9 cellular contexts compared by ENCODE assay signal in the genomic region with DNA sequence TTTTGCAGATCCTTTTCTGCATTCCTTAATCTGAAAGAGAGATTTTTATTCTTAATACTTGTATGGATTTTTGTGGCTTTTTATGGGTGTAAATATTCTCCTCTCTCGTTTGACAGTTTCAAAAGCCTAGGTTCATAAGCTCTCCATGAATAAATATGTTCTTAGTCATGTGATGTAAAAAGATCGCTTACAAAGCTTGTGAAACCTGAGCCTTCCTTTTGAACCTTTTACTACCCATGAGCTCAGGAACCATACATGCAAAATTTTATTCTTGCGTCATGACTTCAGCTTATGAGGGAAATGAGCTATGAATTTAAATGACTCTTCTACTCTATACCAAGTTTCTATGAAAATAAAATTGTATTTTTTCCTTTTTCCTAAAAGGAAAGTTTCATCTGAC.
DNase-seq lines count a peak whose midpoint lies in the region; ATAC-seq and TF ChIP-seq lines count a peak whose summit lies in the region.
"Had no signal": no experiment of that assay in that cellular context is flagged by ENCODE, and none has a peak within 500 bp of the region (broad histone marks: within the 10 kb centered on the region; RNA-seq: fewer than 3 reads in every experiment).

No MANE protein-coding gene starts in this region.

- no peaks in the 10 kb centered on the region for H3K9me2 ChIP-seq in GM23338 (ENCODE audit: insufficient read depth)

- no peaks in the 10 kb centered on the region for H3K9me3 ChIP-seq in testis
- H3K9me3 ChIP-seq: Caco-2 had no signal

- H4K20me1 ChIP-seq in GM23338 (replicated peaks; ENCODE audit: insufficient read depth): no peaks in the 10 kb centered on the region

- H3K36me3 ChIP-seq in GM23338 (ENCODE audit: insufficient read depth) (no peaks in the 10 kb centered on the region), testis (ENCODE audit: low read depth, missing control alignments) (no peaks in the 10 kb centered on the region)

- ATAC-seq in GM23338: no peak
- no peak for ATAC-seq in HG03565 (IDR thresholded peaks at IDR 0.05; ENCODE audit: unreplicated experiment)
- no peak for ATAC-seq in GM18907 (IDR thresholded peaks at IDR 0.05; ENCODE audit: unreplicated experiment)

- DNase-seq in GM23338 (ENCODE audit: low spot score) (no peak), NB4 (ENCODE audit: low read depth) (peak; percentile 42), NOMO-1 (lab: John Stamatoyannopoulos, UW; ENCODE audit: unreplicated experiment in 2 of 2) (peak; percentile 43 to 73), fibroblast of pulmonary artery (ENCODE audit: low read depth) (peak; percentile 49), HK-2 (ENCODE audit: unreplicated experiment) (no peak), testis (no peak)
- DNase-seq: Caco-2 had no signal

- peak overlapping the region; percentile 56 for H3K4me2 ChIP-seq in GM23338

- peaks cover 3% of the 10 kb centered on the region for H3K27me3 Mint-ChIP-seq in GM23338 (ENCODE audit: insufficient read depth, low read depth, poor library complexity)

- H3F3A ChIP-seq in GM23338 (replicated peaks; ENCODE audit: low read depth): no peaks in the 10 kb centered on the region

- TF ChIP-seq POLR2A in NB4 (IDR thresholded peaks at IDR 0.05; ENCODE audit: extremely low read depth, insufficient read length): no peak
- TF ChIP-seq POLR2A in testis (IDR thresholded peaks at IDR 0.05): no peak

- no peak overlapping the region for H2AFZ ChIP-seq in GM23338

- no peaks in the 10 kb centered on the region for H3K9me3 Mint-ChIP-seq in GM23338

- peak overlapping the region; percentile 8; the same call in 1 of the 2 replicates for H3K4me3 ChIP-seq in GM23338
- no peak overlapping the region for H3K4me3 ChIP-seq in NB4 (ENCODE audit: low read depth, low read length)
- H3K4me3 ChIP-seq in fibroblast of pulmonary artery (replicated peaks; ENCODE audit: low read depth, low read length): no peak overlapping the region
- H3K4me3 ChIP-seq in testis: no peak overlapping the region

- no peaks in the 10 kb centered on the region for H3K79me2 ChIP-seq in GM23338 (replicated peaks; ENCODE audit: insufficient read depth)

- H3K36me3 Mint-ChIP-seq in GM23338 (ENCODE audit: low read depth): no peaks in the 10 kb centered on the region

- peaks cover 71% of the 10 kb centered on the region for H3K4me1 Mint-ChIP-seq in GM23338

- no peaks in the 10 kb centered on the region for H3K27me3 ChIP-seq in GM23338 (ENCODE audit: insufficient read depth)
- H3K27me3 ChIP-seq in testis: no peaks in the 10 kb centered on the region

- H3K4me1 ChIP-seq in GM23338 (ENCODE audit: insufficient read depth): peaks cover 64% of the 10 kb centered on the region
- no peaks in the 10 kb centered on the region for H3K4me1 ChIP-seq in testis

- H3K27ac ChIP-seq in GM23338 (ENCODE audit: low read depth) (no peak overlapping the region), testis (no peak overlapping the region)

- 69 to 71% methylated on average over 3 of the region's 3 CpGs for WGBS in testis, 2 donors

- TF ChIP-seq CTCF in GM23338 (conservative IDR thresholded peaks at IDR 0.05; ENCODE audit: low read depth in 2 of 2) (no peak), NB4 (IDR thresholded peaks at IDR 0.05; ENCODE audit: low read depth, low read length) (no peak), fibroblast of pulmonary artery (IDR thresholded peaks at IDR 0.05; ENCODE audit: low read length, missing control alignments) (no peak), testis (IDR thresholded peaks at IDR 0.05) (no peak)

- peak overlapping the region; percentile 76 for H3K27ac Mint-ChIP-seq in GM23338

- H3K4me3 Mint-ChIP-seq in GM23338: peak overlapping the region; percentile 42; the same call in 2 of the 3 replicates

- intact Hi-C loops in testis (cut with DNase I; ENCODE audit: low total_unique reads): no loop called here

TF ChIP-seq in GM23338, 12 proteins besides CTCF, POLR2A, EP300 and RAD21:
- TF ChIP-seq NANOG (IDR thresholded peaks at IDR 0.05; ENCODE audit: borderline replicate concordance) (no peak), EZH2phosphoT487 (IDR thresholded peaks at IDR 0.05; ENCODE audit: unreplicated experiment) (no peak), EZH2 (IDR thresholded peaks at IDR 0.05; ENCODE audit: low read depth, unreplicated experiment) (no peak)
- TF ChIP-seq, protein P1, sequence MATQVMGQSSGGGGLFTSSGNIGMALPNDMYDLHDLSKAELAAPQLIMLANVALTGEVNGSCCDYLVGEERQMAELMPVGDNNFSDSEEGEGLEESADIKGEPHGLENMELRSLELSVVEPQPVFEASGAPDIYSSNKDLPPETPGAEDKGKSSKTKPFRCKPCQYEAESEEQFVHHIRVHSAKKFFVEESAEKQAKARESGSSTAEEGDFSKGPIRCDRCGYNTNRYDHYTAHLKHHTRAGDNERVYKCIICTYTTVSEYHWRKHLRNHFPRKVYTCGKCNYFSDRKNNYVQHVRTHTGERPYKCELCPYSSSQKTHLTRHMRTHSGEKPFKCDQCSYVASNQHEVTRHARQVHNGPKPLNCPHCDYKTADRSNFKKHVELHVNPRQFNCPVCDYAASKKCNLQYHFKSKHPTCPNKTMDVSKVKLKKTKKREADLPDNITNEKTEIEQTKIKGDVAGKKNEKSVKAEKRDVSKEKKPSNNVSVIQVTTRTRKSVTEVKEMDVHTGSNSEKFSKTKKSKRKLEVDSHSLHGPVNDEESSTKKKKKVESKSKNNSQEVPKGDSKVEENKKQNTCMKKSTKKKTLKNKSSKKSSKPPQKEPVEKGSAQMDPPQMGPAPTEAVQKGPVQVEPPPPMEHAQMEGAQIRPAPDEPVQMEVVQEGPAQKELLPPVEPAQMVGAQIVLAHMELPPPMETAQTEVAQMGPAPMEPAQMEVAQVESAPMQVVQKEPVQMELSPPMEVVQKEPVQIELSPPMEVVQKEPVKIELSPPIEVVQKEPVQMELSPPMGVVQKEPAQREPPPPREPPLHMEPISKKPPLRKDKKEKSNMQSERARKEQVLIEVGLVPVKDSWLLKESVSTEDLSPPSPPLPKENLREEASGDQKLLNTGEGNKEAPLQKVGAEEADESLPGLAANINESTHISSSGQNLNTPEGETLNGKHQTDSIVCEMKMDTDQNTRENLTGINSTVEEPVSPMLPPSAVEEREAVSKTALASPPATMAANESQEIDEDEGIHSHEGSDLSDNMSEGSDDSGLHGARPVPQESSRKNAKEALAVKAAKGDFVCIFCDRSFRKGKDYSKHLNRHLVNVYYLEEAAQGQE (IDR thresholded peaks at IDR 0.05; ENCODE audit: unreplicated experiment): no peak
TF ChIP-seq in GM23338: peak in this region for 0.

Comparison
In these comparisons a context has a peak if more than half of its experiments do, and no peak if none do; other contexts are left out.
1. DNase-seq: peak in NB4 (single experiment), NOMO-1 (2 of 2) and fibroblast of pulmonary artery (single experiment); none in GM23338 (single experiment), HK-2 (single experiment) and testis (single experiment).